ENCODE assay signal across 3 cellular contexts in the genomic region with DNA sequence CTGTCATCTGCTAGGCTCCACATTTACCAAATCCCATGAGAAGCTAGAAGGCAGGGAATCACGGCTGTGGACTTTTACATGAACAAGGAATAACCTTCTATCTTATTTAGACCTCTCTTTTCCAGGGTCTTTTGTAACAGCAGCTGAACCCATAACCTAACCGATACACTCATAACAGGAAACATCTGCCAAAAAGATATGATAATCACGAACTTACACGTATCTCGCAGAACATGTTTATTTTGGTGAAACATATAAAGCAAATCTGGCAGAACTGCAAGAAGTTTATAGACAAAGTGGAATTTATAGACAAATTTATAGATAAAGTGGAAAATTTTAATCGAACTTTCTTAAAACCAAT.
TF ChIP-seq lines count a peak whose summit lies in the region.

No MANE protein-coding gene starts in this region.

TF ChIP-seq in liver, 16 proteins besides CTCF, POLR2A, EP300 and RAD21:
- TF ChIP-seq YY1 (IDR thresholded peaks at IDR 0.05) (no peak), TAF1 (conservative IDR thresholded peaks at IDR 0.05) (no peak), JUND (IDR thresholded peaks at IDR 0.05) (no peak), FOXA1 (IDR thresholded peaks at IDR 0.05) (no peak), ATF3 (IDR thresholded peaks at IDR 0.05) (no peak), REST (IDR thresholded peaks at IDR 0.05) (no peak), NR2F2 (IDR thresholded peaks at IDR 0.05) (peak; percentile 95)

TF ChIP-seq in HepG2, 621 proteins besides CTCF, POLR2A, EP300 and RAD21:
- TF ChIP-seq ZC3H13 (CRISPR knock-in tag; IDR thresholded peaks at IDR 0.05), result no peak
- no peak for TF ChIP-seq SATB2 (CRISPR knock-in tag; IDR thresholded peaks at IDR 0.05)
- TF ChIP-seq, protein P1, sequence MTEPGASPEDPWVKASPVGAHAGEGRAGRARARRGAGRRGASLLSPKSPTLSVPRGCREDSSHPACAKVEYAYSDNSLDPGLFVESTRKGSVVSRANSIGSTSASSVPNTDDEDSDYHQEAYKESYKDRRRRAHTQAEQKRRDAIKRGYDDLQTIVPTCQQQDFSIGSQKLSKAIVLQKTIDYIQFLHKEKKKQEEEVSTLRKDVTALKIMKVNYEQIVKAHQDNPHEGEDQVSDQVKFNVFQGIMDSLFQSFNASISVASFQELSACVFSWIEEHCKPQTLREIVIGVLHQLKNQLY (CRISPR knock-in tag; IDR thresholded peaks at IDR 0.05), result no peak
- no peak for TF ChIP-seq SAP130 (CRISPR knock-in tag; IDR thresholded peaks at IDR 0.05; ENCODE audit: low read depth)
- no peak for TF ChIP-seq ZNF253 (CRISPR knock-in tag; IDR thresholded peaks at IDR 0.05; ENCODE audit: borderline replicate concordance)
- no peak for TF ChIP-seq PRPF4 (IDR thresholded peaks at IDR 0.05; ENCODE audit: low read depth, low read length, poor library complexity, severe bottlenecking)
TF ChIP-seq in HepG2: peak in this region for 0.

TF ChIP-seq in endothelial cell of umbilical vein, 7 proteins besides CTCF, POLR2A, EP300 and RAD21:
- TF ChIP-seq, protein P2, sequence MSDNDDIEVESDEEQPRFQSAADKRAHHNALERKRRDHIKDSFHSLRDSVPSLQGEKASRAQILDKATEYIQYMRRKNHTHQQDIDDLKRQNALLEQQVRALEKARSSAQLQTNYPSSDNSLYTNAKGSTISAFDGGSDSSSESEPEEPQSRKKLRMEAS (IDR thresholded peaks at IDR 0.05; ENCODE audit: insufficient read depth, insufficient read length), result no peak
- TF ChIP-seq POLR2AphosphoS5 (IDR thresholded peaks at IDR 0.05; ENCODE audit: insufficient read depth, low read depth, low read length) (peak; percentile 65), MYC (IDR thresholded peaks at IDR 0.05; ENCODE audit: low read depth, low read length) (no peak), JUN (IDR thresholded peaks at IDR 0.05; ENCODE audit: borderline replicate concordance, insufficient read depth, insufficient read length, low read depth) (peak; percentile 55), FOS (IDR thresholded peaks at IDR 0.05; ENCODE audit: borderline replicate concordance, insufficient read depth, low read length) (peak; percentile 23), EZH2 (IDR thresholded peaks at IDR 0.05; ENCODE audit: borderline replicate concordance, low read depth, low read length, severe bottlenecking) (no peak), GATA2 (IDR thresholded peaks at IDR 0.05; ENCODE audit: insufficient read depth, insufficient read length, low read depth, low read length) (peak; percentile 74)
